Comparison of ENCODE assay signal across 1 cellular context in genomic region chr2:189442468-189442867, GRCh38.
TF ChIP-seq lines count a peak whose summit lies in the region.

No MANE protein-coding gene starts in this region.

TF ChIP-seq in HepG2, 621 proteins besides CTCF, POLR2A, EP300 and RAD21:
- TF ChIP-seq MTA1 (CRISPR knock-in tag; IDR thresholded peaks at IDR 0.05; ENCODE audit: borderline replicate concordance) (no peak), ZNF781 (CRISPR knock-in tag; IDR thresholded peaks at IDR 0.05; ENCODE audit: borderline replicate concordance, not compliant biosample characterization) (peak; percentile 37), STAT5B (CRISPR knock-in tag; IDR thresholded peaks at IDR 0.05) (no peak), PAXIP1 (CRISPR knock-in tag; conservative IDR thresholded peaks at IDR 0.05) (no peak), ZNF20 (CRISPR knock-in tag; IDR thresholded peaks at IDR 0.05) (no peak), SMAD1 (CRISPR knock-in tag; IDR thresholded peaks at IDR 0.05; ENCODE audit: borderline replicate concordance, low read depth) (no peak), ZBTB38 (CRISPR knock-in tag; IDR thresholded peaks at IDR 0.05) (0 out of 2 replicates have a peak, but pooled peaks have one; percentile 60), FLYWCH1 (CRISPR knock-in tag; IDR thresholded peaks at IDR 0.05) (no peak), NR3C1 (CRISPR knock-in tag; IDR thresholded peaks at IDR 0.05) (no peak), ZNF160 (CRISPR knock-in tag; IDR thresholded peaks at IDR 0.05) (no peak)
- TF ChIP-seq, protein P1, sequence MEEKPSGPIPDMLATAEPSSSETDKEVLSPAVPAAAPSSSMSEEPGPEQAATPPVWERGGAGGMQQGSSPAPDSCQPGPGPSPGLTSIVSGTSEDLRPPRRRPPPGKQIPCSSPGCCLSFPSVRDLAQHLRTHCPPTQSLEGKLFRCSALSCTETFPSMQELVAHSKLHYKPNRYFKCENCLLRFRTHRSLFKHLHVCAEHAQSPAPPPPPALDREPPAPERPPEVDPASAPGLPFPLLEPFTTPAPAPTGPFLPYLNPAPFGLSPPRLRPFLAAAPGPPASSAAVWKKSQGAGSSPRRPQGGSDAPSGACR (CRISPR knock-in tag; IDR thresholded peaks at IDR 0.05) = no peak
- TF ChIP-seq, protein P2, sequence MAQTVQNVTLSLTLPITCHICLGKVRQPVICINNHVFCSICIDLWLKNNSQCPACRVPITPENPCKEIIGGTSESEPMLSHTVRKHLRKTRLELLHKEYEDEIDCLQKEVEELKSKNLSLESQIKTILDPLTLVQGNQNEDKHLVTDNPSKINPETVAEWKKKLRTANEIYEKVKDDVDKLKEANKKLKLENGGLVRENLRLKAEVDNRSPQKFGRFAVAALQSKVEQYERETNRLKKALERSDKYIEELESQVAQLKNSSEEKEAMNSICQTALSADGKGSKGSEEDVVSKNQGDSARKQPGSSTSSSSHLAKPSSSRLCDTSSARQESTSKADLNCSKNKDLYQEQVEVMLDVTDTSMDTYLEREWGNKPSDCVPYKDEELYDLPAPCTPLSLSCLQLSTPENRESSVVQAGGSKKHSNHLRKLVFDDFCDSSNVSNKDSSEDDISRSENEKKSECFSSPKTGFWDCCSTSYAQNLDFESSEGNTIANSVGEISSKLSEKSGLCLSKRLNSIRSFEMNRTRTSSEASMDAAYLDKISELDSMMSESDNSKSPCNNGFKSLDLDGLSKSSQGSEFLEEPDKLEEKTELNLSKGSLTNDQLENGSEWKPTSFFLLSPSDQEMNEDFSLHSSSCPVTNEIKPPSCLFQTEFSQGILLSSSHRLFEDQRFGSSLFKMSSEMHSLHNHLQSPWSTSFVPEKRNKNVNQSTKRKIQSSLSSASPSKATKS (CRISPR knock-in tag; IDR thresholded peaks at IDR 0.05) = no peak
